In genomic region chr3:159765860-159766294, GRCh38 we compare ENCODE assay signal across 8 cellular contexts.
DNase-seq lines count a peak whose midpoint lies in the region; ATAC-seq and TF ChIP-seq lines count a peak whose summit lies in the region.

No MANE protein-coding gene starts in this region.

- peak overlapping the region; percentile 80 for H3K9ac ChIP-seq in HUES6 (ENCODE audit: low read length)
- H3K9ac ChIP-seq in skeletal muscle tissue (ENCODE audit: low read depth in 1 of 3, low read length in 3 of 3): peak overlapping the region; percentile 66 to 81 (median 77)

- H3K4me3 ChIP-seq in HUES6 (ENCODE audit: low read depth, low read length): peak overlapping the region; percentile 87
- peak overlapping the region; percentile 68; the same call in 1 of the 2 replicates for H3K4me3 ChIP-seq in iPS DF 6.9 (ENCODE audit: low read length)
- H3K4me3 ChIP-seq in skeletal muscle tissue (ENCODE audit: low read length in 3 of 3): peak overlapping the region; percentile 66 to 77 (median 76)

- no peaks in the 10 kb centered on the region for H3K36me3 ChIP-seq in HUES6 (ENCODE audit: control insufficient read depth, insufficient read depth, low read length)
- H3K36me3 ChIP-seq in iPS DF 6.9 (ENCODE audit: control insufficient read depth, insufficient read depth, low read length): no peaks in the 10 kb centered on the region
- peaks cover 0 to 2% (median 0%) of the 10 kb centered on the region in 3 donors for H3K36me3 ChIP-seq in skeletal muscle tissue (ENCODE audit: control insufficient read depth in 3 of 3, insufficient read depth in 3 of 3, low read length in 3 of 3)

- H3K4me3 Mint-ChIP-seq in activated CD8-positive, alpha-beta T cell treated with anti-CD3 and anti-CD28 coated beads for 36 hours: peak overlapping the region; percentile 51

- WGBS in iPS DF 6.9 (ENCODE audit: insufficient coverage, insufficient read length): no CpG with 5 or more reads among the region's 5 CpGs

- peak overlapping the region; percentile 25; the same call in 1 of the 2 replicates for H3K27ac ChIP-seq in HUES6 (ENCODE audit: low read depth, low read length)
- H3K27ac ChIP-seq in iPS DF 6.9 (ENCODE audit: low read length): no peak overlapping the region
- H3K27ac ChIP-seq in skeletal muscle tissue (ENCODE audit: low read depth, low read length): peak overlapping the region; percentile 88

- H3K27me3 ChIP-seq in HUES6 (ENCODE audit: control insufficient read depth, insufficient read depth, low read length) (no peaks in the 10 kb centered on the region), iPS DF 6.9 (ENCODE audit: control insufficient read depth, insufficient read depth, low read length) (no peaks in the 10 kb centered on the region), skeletal muscle tissue (ENCODE audit: control insufficient read depth in 3 of 3, insufficient read depth in 3 of 3, low read length in 3 of 3) (peaks cover 0 to 6% (median 0%) of the 10 kb centered on the region in 3 donors)

- no peak for DNase-seq in activated CD8-positive, alpha-beta T cell treated with anti-CD3 and anti-CD28 coated beads for 36 hours
- no peak for DNase-seq in iPS DF 6.9 (ENCODE audit: low read depth, low spot score)
- DNase-seq in iPS-NIHi11 (ENCODE audit: low spot score): no peak
- DNase-seq in omental fat pad (ENCODE audit: low spot score): no peak

- H3K27ac Mint-ChIP-seq in activated CD8-positive, alpha-beta T cell treated with anti-CD3 and anti-CD28 coated beads for 36 hours: no peak overlapping the region

- H3K9me3 ChIP-seq in HUES6 (ENCODE audit: control insufficient read depth, insufficient read depth, low read depth, low read length) (no peaks in the 10 kb centered on the region), iPS DF 6.9 (ENCODE audit: control insufficient read depth, insufficient read depth, low read length) (no peaks in the 10 kb centered on the region), skeletal muscle tissue (ENCODE audit: control insufficient read depth in 3 of 3, low read length in 3 of 3) (no peaks in the 10 kb centered on the region)

- peaks cover 14% of the 10 kb centered on the region for H3K4me1 Mint-ChIP-seq in activated CD8-positive, alpha-beta T cell treated with anti-CD3 and anti-CD28 coated beads for 36 hours (ENCODE audit: low read depth)

- no peak for ATAC-seq in activated CD8-positive, alpha-beta T cell treated with anti-CD3 and anti-CD28 coated beads for 36 hours
- ATAC-seq in GM19035 (IDR thresholded peaks at IDR 0.05; ENCODE audit: unreplicated experiment) (no peak), omental fat pad (ENCODE audit: low FRiP score) (no peak), GM19452 (IDR thresholded peaks at IDR 0.05; ENCODE audit: unreplicated experiment) (no peak)

- CTCF ChIA-PET in activated CD8-positive, alpha-beta T cell treated with anti-CD3 and anti-CD28 coated beads for 36 hours (lab: Charles Lee): no interaction called here

- peaks cover 54% of the 10 kb centered on the region for H3K27me3 Mint-ChIP-seq in activated CD8-positive, alpha-beta T cell treated with anti-CD3 and anti-CD28 coated beads for 36 hours

- no peaks in the 10 kb centered on the region for H3K36me3 Mint-ChIP-seq in activated CD8-positive, alpha-beta T cell treated with anti-CD3 and anti-CD28 coated beads for 36 hours (ENCODE audit: low read depth)

- TF ChIP-seq CTCF in activated CD8-positive, alpha-beta T cell treated with anti-CD3 and anti-CD28 coated beads for 36 hours (IDR thresholded peaks at IDR 0.05): no peak
- TF ChIP-seq CTCF in omental fat pad (IDR thresholded peaks at IDR 0.05): no peak

- peaks cover 33% of the 10 kb centered on the region for H3K4me1 ChIP-seq in HUES6 (ENCODE audit: control insufficient read depth, insufficient read depth, low read length)
- no peaks in the 10 kb centered on the region; the same call in 1 of the 2 replicates for H3K4me1 ChIP-seq in iPS DF 6.9 (ENCODE audit: control insufficient read depth, insufficient read depth, low read length)
- H3K4me1 ChIP-seq in skeletal muscle tissue (ENCODE audit: control insufficient read depth in 3 of 3, insufficient read depth in 3 of 3, low read length in 3 of 3): peaks cover 21 to 25% (median 22%) of the 10 kb centered on the region in 3 donors

- H3K9me3 Mint-ChIP-seq in activated CD8-positive, alpha-beta T cell treated with anti-CD3 and anti-CD28 coated beads for 36 hours: no peaks in the 10 kb centered on the region

- POLR2A ChIA-PET in activated CD8-positive, alpha-beta T cell treated with anti-CD3 and anti-CD28 coated beads for 36 hours (lab: Charles Lee): no interaction called here

- intact Hi-C loops in activated CD8-positive, alpha-beta T cell treated with anti-CD3 and anti-CD28 coated beads for 36 hours (cut with micrococcal nuclease): no loop called here
